Comparison of ENCODE assay signal across 13 cellular contexts in genomic region chr14:75200451-75200850, GRCh38. TPM values are rescaled to one million over a fixed set of nuclear protein-coding genes. Genes with fewer than 3 reads are reported as not detected.
A peak's percentile ranks its signal among the peaks of the same experiment; 100 is the strongest.
DNase-seq lines count a peak whose midpoint lies in the region; ATAC-seq, FAIRE-seq and TF ChIP-seq lines count a peak whose summit lies in the region.
"Had no signal": no experiment of that assay in that cellular context is flagged by ENCODE, and none has a peak within 500 bp of the region (broad histone marks: within the 10 kb centered on the region; RNA-seq: fewer than 3 reads in every experiment).

No MANE protein-coding gene starts in this region.

- peaks cover 6% of the 10 kb centered on the region for H3K27me3 ChIP-seq in hepatocyte

- peak overlapping the region; percentile 13 for H3K27ac Mint-ChIP-seq in stimulated activated effector memory CD8-positive, alpha-beta T cell treated with anti-CD3 and anti-CD28 coated beads, Interleukin-12 subunit alpha, Interleukin-12 subunit beta, amount 100 ng/mL, for 72 hours
- H3K27ac Mint-ChIP-seq in stimulated activated memory B cell treated with anti-CD40 and anti-IgM and Interleukin-4, amounts not matched to agents 10 μg/mL and 1 μg/mL and 100 μg/mL, for 72 hours = no peak overlapping the region
- H3K27ac Mint-ChIP-seq: activated B cell treated with CpG ODN at 0.5 μM for 24 hours had no signal

- no peaks in the 10 kb centered on the region for H3K79me2 ChIP-seq in hepatocyte

- H3K9me2 ChIP-seq in hepatocyte (replicated peaks; ENCODE audit: insufficient read depth) = no peaks in the 10 kb centered on the region

- WGBS in hepatocyte (ENCODE audit: low lambda C conversion rate, missing lambda C conversion rate) = 47% methylated on average over 4 of the region's 4 CpGs

- no peak overlapping the region for H3K4me3 Mint-ChIP-seq in stimulated activated effector memory CD8-positive, alpha-beta T cell treated with anti-CD3 and anti-CD28 coated beads, Interleukin-12 subunit alpha, Interleukin-12 subunit beta, amount 100 ng/mL, for 72 hours
- no peak overlapping the region for H3K4me3 Mint-ChIP-seq in stimulated activated memory B cell treated with anti-CD40 and anti-IgM and Interleukin-4, amounts not matched to agents 10 μg/mL and 1 μg/mL and 100 μg/mL, for 72 hours
- H3K4me3 Mint-ChIP-seq: activated B cell treated with CpG ODN at 0.5 μM for 24 hours; CD4-positive, alpha-beta memory T cell had no signal

- TF ChIP-seq CTCF in hepatocyte (IDR thresholded peaks at IDR 0.05; ENCODE audit: poor library complexity) (no peak), GM10248 (IDR thresholded peaks at IDR 0.05; ENCODE audit: control extremely low read depth, extremely low read depth, low read depth, missing control alignments) (no peak)

- H3K27ac ChIP-seq in hepatocyte = peak overlapping the region; percentile 44

- ATAC-seq in stimulated activated effector memory CD8-positive, alpha-beta T cell treated with anti-CD3 and anti-CD28 coated beads, Interleukin-12 subunit alpha, Interleukin-12 subunit beta, amount 100 ng/mL, for 72 hours = no peak
- no peak for ATAC-seq in GM19452 (IDR thresholded peaks at IDR 0.05; ENCODE audit: unreplicated experiment)
- ATAC-seq in stimulated activated memory B cell treated with anti-CD40 and anti-IgM and Interleukin-4, amounts not matched to agents 10 μg/mL and 1 μg/mL and 100 μg/mL, for 72 hours = no peak

- POLR2A ChIA-PET in GM10248 (lab: Yijun Ruan, JAX) = no interaction called here

- H3K9me3 Mint-ChIP-seq in stimulated activated effector memory CD8-positive, alpha-beta T cell treated with anti-CD3 and anti-CD28 coated beads, Interleukin-12 subunit alpha, Interleukin-12 subunit beta, amount 100 ng/mL, for 72 hours = no peaks in the 10 kb centered on the region
- no peaks in the 10 kb centered on the region for H3K9me3 Mint-ChIP-seq in stimulated activated memory B cell treated with anti-CD40 and anti-IgM and Interleukin-4, amounts not matched to agents 10 μg/mL and 1 μg/mL and 100 μg/mL, for 72 hours
- H3K9me3 Mint-ChIP-seq: activated B cell treated with CpG ODN at 0.5 μM for 24 hours; CD4-positive, alpha-beta memory T cell had no signal

- peaks cover 14% of the 10 kb centered on the region for H3K4me1 Mint-ChIP-seq in stimulated activated effector memory CD8-positive, alpha-beta T cell treated with anti-CD3 and anti-CD28 coated beads, Interleukin-12 subunit alpha, Interleukin-12 subunit beta, amount 100 ng/mL, for 72 hours
- H3K4me1 Mint-ChIP-seq in stimulated activated memory B cell treated with anti-CD40 and anti-IgM and Interleukin-4, amounts not matched to agents 10 μg/mL and 1 μg/mL and 100 μg/mL, for 72 hours = peaks cover 9% of the 10 kb centered on the region

- FAIRE-seq in HTR-8/SVneo (lab: Jason Lieb, UNC) = peak; percentile 72

- CTCF ChIA-PET in GM10248 (lab: Yijun Ruan, JAX) = interaction anchor here (1.2 kb wide), 1 partner anchor 19 kb away, joined by 3 read pairs; no protein-coding TSS in a partner anchor

- no peaks in the 10 kb centered on the region for H3K36me3 Mint-ChIP-seq in stimulated activated effector memory CD8-positive, alpha-beta T cell treated with anti-CD3 and anti-CD28 coated beads, Interleukin-12 subunit alpha, Interleukin-12 subunit beta, amount 100 ng/mL, for 72 hours
- no peaks in the 10 kb centered on the region for H3K36me3 Mint-ChIP-seq in stimulated activated memory B cell treated with anti-CD40 and anti-IgM and Interleukin-4, amounts not matched to agents 10 μg/mL and 1 μg/mL and 100 μg/mL, for 72 hours
- H3K36me3 Mint-ChIP-seq: CD4-positive, alpha-beta memory T cell had no signal

- no peaks in the 10 kb centered on the region for H3K9me3 ChIP-seq in hepatocyte (ENCODE audit: low read depth)

- H3K36me3 ChIP-seq in hepatocyte (replicated peaks; ENCODE audit: insufficient read depth, low read depth) = no peaks in the 10 kb centered on the region

- H3K4me2 ChIP-seq in hepatocyte = peak overlapping the region; percentile 5

- no peak overlapping the region for H3K4me3 ChIP-seq in hepatocyte

- no peak overlapping the region for H2AFZ ChIP-seq in hepatocyte

- peaks cover 11% of the 10 kb centered on the region for H3K4me1 ChIP-seq in hepatocyte (ENCODE audit: insufficient read depth)

- DNase-seq in HTR-8/SVneo (ENCODE audit: insufficient read length, low spot score) (no peak), NCI-H748 treated with DMSO at 0.1 percent for 48 hours (lab: John Stamatoyannopoulos, UW) (peak; percentile 87), hepatocyte (ENCODE audit: low spot score) (peak; percentile 69), GM10248 (ENCODE audit: extremely low spot score) (no peak), 8988T (no peak)
- DNase-seq in stimulated activated effector memory CD8-positive, alpha-beta T cell treated with anti-CD3 and anti-CD28 coated beads, Interleukin-12 subunit alpha, Interleukin-12 subunit beta, amount 100 ng/mL, for 72 hours (ENCODE audit: low spot score in 2 of 2) = no peak
- DNase-seq: activated B cell treated with CpG ODN at 0.5 μM for 24 hours; activated T-cell treated with anti-CD3 and anti-CD28 coated beads, Interleukin-2, amount 50 U/mL, for 48 hours; CD4-positive, alpha-beta memory T cell; NCI-H1092 treated with DMSO at 0.1 percent for 48 hours; posterior cingulate gyrus had no signal

- no peaks in the 10 kb centered on the region for H4K20me1 ChIP-seq in hepatocyte (ENCODE audit: insufficient read depth, poor library complexity, severe bottlenecking)

- H3K27me3 Mint-ChIP-seq in stimulated activated memory B cell treated with anti-CD40 and anti-IgM and Interleukin-4, amounts not matched to agents 10 μg/mL and 1 μg/mL and 100 μg/mL, for 72 hours = no peaks in the 10 kb centered on the region
- H3K27me3 Mint-ChIP-seq: activated B cell treated with CpG ODN at 0.5 μM for 24 hours; CD4-positive, alpha-beta memory T cell had no signal

RNA-seq across cellular contexts. Expression of gene TMED10, which starts 24.0 kb away (rescaled TPM):
- total RNA-seq in hepatocyte = 375 and 378 TPM in 2 replicates
- 390 and 411 TPM in 2 replicates for polyA plus RNA-seq in hepatocyte

Comparison
In these comparisons a context has a peak if more than half of its experiments do, and no peak if none do; other contexts are left out.
1. DNase-seq: peak in NCI-H748 treated with DMSO at 0.1 percent for 48 hours (single experiment) and hepatocyte (single experiment); none in HTR-8/SVneo (single experiment), stimulated activated effector memory CD8-positive, alpha-beta T cell treated with anti-CD3 and anti-CD28 coated beads, Interleukin-12 subunit alpha, Interleukin-12 subunit beta, amount 100 ng/mL, for 72 hours (0 of 2), GM10248 (single experiment) and 8988T (single experiment).